ENCODE assay signal across 14 cellular contexts in the genomic region with DNA sequence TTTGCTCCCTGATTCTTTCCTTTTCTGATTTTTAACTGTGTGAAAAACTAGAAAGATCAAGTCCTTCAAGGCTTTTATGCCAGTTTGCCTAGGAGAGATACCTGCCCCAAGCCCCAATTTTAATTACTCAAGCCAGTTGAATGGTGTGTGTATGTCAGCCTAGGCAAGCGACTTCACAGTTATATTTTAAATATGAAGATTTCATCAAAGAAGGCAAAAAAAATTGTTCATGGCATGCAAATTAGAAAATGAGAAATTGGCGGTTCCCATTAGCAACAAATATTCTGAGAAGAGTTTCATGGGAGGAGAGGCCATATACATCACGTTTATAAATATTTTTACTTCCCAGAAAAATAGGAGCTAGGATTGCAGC.
DNase-seq lines count a peak whose midpoint lies in the region; ATAC-seq and TF ChIP-seq lines count a peak whose summit lies in the region.
"Had no signal": no experiment of that assay in that cellular context is flagged by ENCODE, and none has a peak within 500 bp of the region (broad histone marks: within the 10 kb centered on the region; RNA-seq: fewer than 3 reads in every experiment).

No MANE protein-coding gene starts in this region.

- ATAC-seq in heart right ventricle: no peak
- ATAC-seq in left cardiac atrium: no peak
- ATAC-seq in aorta (ENCODE audit: low FRiP score): no peak
- ATAC-seq in HG03039 (IDR thresholded peaks at IDR 0.05; ENCODE audit: unreplicated experiment): no peak
- ATAC-seq in natural killer cell treated with Interleukin-12 subunit alpha and Interleukin-12 subunit beta and Interleukin-15 and Interleukin-18, amount 100 ng/mL, for 72 hours: no peak
- ATAC-seq: T-cell had no signal

- H3K9me3 Mint-ChIP-seq in neural crest cell: no peaks in the 10 kb centered on the region
- H3K9me3 Mint-ChIP-seq in natural killer cell treated with Interleukin-12 subunit alpha and Interleukin-12 subunit beta and Interleukin-15 and Interleukin-18, amount 100 ng/mL, for 72 hours: no peaks in the 10 kb centered on the region
- H3K9me3 Mint-ChIP-seq: stimulated activated naive CD8-positive, alpha-beta T cell treated with anti-CD3 and anti-CD28 coated beads, Interleukin-15, Interleukin-2, amounts not matched to agents 100 ng/mL and 50 ng/mL, for 24 hours; T-cell had no signal

- TF ChIP-seq POLR2A in esophagus squamous epithelium (IDR thresholded peaks at IDR 0.05): no peak

- H3K4me3 ChIP-seq in heart right ventricle (peak overlapping the region; percentile 12 to 60 (median 52)), esophagus squamous epithelium (peak overlapping the region; percentile 1 to 54 (median 24)), aorta (ENCODE audit: low read length in 2 of 2) (peak overlapping the region; percentile 5 to 41)
- H3K4me3 ChIP-seq: lung had no signal

- 7 to 15% methylated on average over 3 of the region's 3 CpGs for WGBS in heart right ventricle, 2 donors
- WGBS in esophagus squamous epithelium, 2 donors: 3 to 7% methylated on average over 3 of the region's 3 CpGs
- 16 to 18% methylated on average over 3 of the region's 3 CpGs for WGBS in aorta, 2 donors

- peaks cover 0 to 70% (median 19%) of the 10 kb centered on the region in 7 donors for H3K27me3 ChIP-seq in heart right ventricle
- H3K27me3 ChIP-seq in esophagus squamous epithelium: peaks cover 0 to 48% (median 0%) of the 10 kb centered on the region in 4 donors
- no peaks in the 10 kb centered on the region for H3K27me3 ChIP-seq in aorta (ENCODE audit: control insufficient read depth in 1 of 2, insufficient read depth in 2 of 2, low read length in 1 of 2)

- H3K9me3 ChIP-seq in heart right ventricle (no peaks in the 10 kb centered on the region), esophagus squamous epithelium (no peaks in the 10 kb centered on the region), aorta (ENCODE audit: control insufficient read depth, low read length) (no peaks in the 10 kb centered on the region)
- H3K9me3 ChIP-seq: adrenal gland had no signal

- H3K36me3 ChIP-seq in heart right ventricle: no peaks in the 10 kb centered on the region
- no peaks in the 10 kb centered on the region for H3K36me3 ChIP-seq in esophagus squamous epithelium
- no peaks in the 10 kb centered on the region for H3K36me3 ChIP-seq in aorta (ENCODE audit: control insufficient read depth in 1 of 2, insufficient read depth in 2 of 2, low read length in 1 of 2)
- H3K36me3 ChIP-seq: adrenal gland had no signal

- DNase-seq in heart right ventricle: no peak
- no peak for DNase-seq in left cardiac atrium
- no peak for DNase-seq in esophagus squamous epithelium (lab: John Stamatoyannopoulos, UW)
- DNase-seq in neural crest cell (ENCODE audit: low read depth, low spot score): no peak
- DNase-seq in aorta: no peak
- DNase-seq in NCI-H2227 treated with DMSO at 0.1 percent for 48 hours (lab: John Stamatoyannopoulos, UW): no peak
- DNase-seq in natural killer cell treated with Interleukin-12 subunit alpha and Interleukin-12 subunit beta and Interleukin-15 and Interleukin-18, amount 100 ng/mL, for 72 hours (ENCODE audit: low spot score): no peak
- DNase-seq: activated CD8-positive, alpha-beta memory T cell treated with anti-CD3 and anti-CD28 coated beads for 24 hours; adrenal gland; MV-4-11; T-cell had no signal

- peaks cover 14% of the 10 kb centered on the region for H3K4me1 Mint-ChIP-seq in neural crest cell
- peaks cover 0 to 3% of the 10 kb centered on the region in 2 donors for H3K4me1 Mint-ChIP-seq in natural killer cell treated with Interleukin-12 subunit alpha and Interleukin-12 subunit beta and Interleukin-15 and Interleukin-18, amount 100 ng/mL, for 72 hours (ENCODE audit: low read depth in 2 of 2)

- H3K36me3 Mint-ChIP-seq in neural crest cell (ENCODE audit: low read depth): no peaks in the 10 kb centered on the region
- H3K36me3 Mint-ChIP-seq in natural killer cell treated with Interleukin-12 subunit alpha and Interleukin-12 subunit beta and Interleukin-15 and Interleukin-18, amount 100 ng/mL, for 72 hours: no peaks in the 10 kb centered on the region
- H3K36me3 Mint-ChIP-seq: T-cell had no signal

- no peak overlapping the region for H3K27ac Mint-ChIP-seq in neural crest cell (ENCODE audit: unreplicated experiment)
- no peak overlapping the region for H3K27ac Mint-ChIP-seq in natural killer cell treated with Interleukin-12 subunit alpha and Interleukin-12 subunit beta and Interleukin-15 and Interleukin-18, amount 100 ng/mL, for 72 hours
- H3K27ac Mint-ChIP-seq: stimulated activated naive CD8-positive, alpha-beta T cell treated with anti-CD3 and anti-CD28 coated beads, Interleukin-15, Interleukin-2, amounts not matched to agents 100 ng/mL and 50 ng/mL, for 24 hours; T-cell had no signal

- H3K4me1 ChIP-seq in heart right ventricle (peaks cover 0 to 15% (median 7%) of the 10 kb centered on the region in 9 donors), esophagus squamous epithelium (peaks cover 0 to 20% (median 8%) of the 10 kb centered on the region in 3 donors), aorta (ENCODE audit: control insufficient read depth in 1 of 2, insufficient read depth in 2 of 2, low read length in 2 of 2) (peaks cover 0 to 1% of the 10 kb centered on the region in 2 donors)
- H3K4me1 ChIP-seq: adrenal gland had no signal

- intact Hi-C loops in heart right ventricle (cut with DNase I) (loop anchor here in 1 of 10 donors (5.0 kb wide), 1 partner anchor 34 kb away; no protein-coding TSS in a partner anchor), left cardiac atrium (cut with DNase I) (no loop called here), esophagus squamous epithelium (cut with DNase I) (no loop called here), aorta (cut with DNase I) (loop anchor here in 1 of 2 donors (5.0 kb wide), 1 partner anchor 44 kb away; no protein-coding TSS in a partner anchor)

- no peak for TF ChIP-seq CTCF in heart right ventricle (IDR thresholded peaks at IDR 0.05)
- no peak for TF ChIP-seq CTCF in esophagus squamous epithelium (IDR thresholded peaks at IDR 0.05)
- no peak for TF ChIP-seq CTCF in neural crest cell (conservative IDR thresholded peaks at IDR 0.05)

- peak overlapping the region; percentile 29 for H3K4me3 Mint-ChIP-seq in neural crest cell
- no peak overlapping the region for H3K4me3 Mint-ChIP-seq in natural killer cell treated with Interleukin-12 subunit alpha and Interleukin-12 subunit beta and Interleukin-15 and Interleukin-18, amount 100 ng/mL, for 72 hours
- H3K4me3 Mint-ChIP-seq: stimulated activated naive CD8-positive, alpha-beta T cell treated with anti-CD3 and anti-CD28 coated beads, Interleukin-15, Interleukin-2, amounts not matched to agents 100 ng/mL and 50 ng/mL, for 24 hours had no signal

- H3K27ac ChIP-seq in heart right ventricle: peak overlapping the region in 9 of 10 donors; percentile 23 to 89 (median 83)
- H3K27ac ChIP-seq in esophagus squamous epithelium: no peak overlapping the region
- H3K27ac ChIP-seq in aorta (ENCODE audit: low read depth in 1 of 2, low read length in 2 of 2): peak overlapping the region in 1 of 2 donors; percentile 52
- H3K27ac ChIP-seq: adrenal gland had no signal

- peaks cover 76% of the 10 kb centered on the region for H3K27me3 Mint-ChIP-seq in neural crest cell (ENCODE audit: low read depth)
- H3K27me3 Mint-ChIP-seq in natural killer cell treated with Interleukin-12 subunit alpha and Interleukin-12 subunit beta and Interleukin-15 and Interleukin-18, amount 100 ng/mL, for 72 hours: peaks cover 32 to 65% of the 10 kb centered on the region in 2 donors

Comparison
In these comparisons a context has a peak if more than half of its experiments do, and no peak if none do; other contexts are left out.
1. H3K27ac ChIP-seq: peak in heart right ventricle (9 of 10); none in esophagus squamous epithelium (0 of 4).
2. Peak in every context shown above with its lines, with median percentiles within 50 percentile points of each other: H3K4me3 ChIP-seq.